Comparison of ENCODE assay signal across 8 cellular contexts in genomic region chr7:127671341-127671740, GRCh38. TPM values are rescaled to one million over a fixed set of nuclear protein-coding genes. Genes with fewer than 3 reads are reported as not detected.
"Had no signal": no experiment of that assay in that cellular context is flagged by ENCODE, and none has a peak within 500 bp of the region (broad histone marks: within the 10 kb centered on the region; RNA-seq: fewer than 3 reads in every experiment).

No MANE protein-coding gene starts in this region.

- H3K27ac Mint-ChIP-seq: HFFc6 had no signal

- H3K4me3 ChIP-seq: HAP-1 had no signal

- H3K4me3 Mint-ChIP-seq: HFFc6, IgD-negative memory B cell had no signal

- H3K27me3 Mint-ChIP-seq: IgD-negative memory B cell had no signal

- ATAC-seq: HCT116 had no signal

- H3K9me3 Mint-ChIP-seq: HFFc6, IgD-negative memory B cell had no signal

- DNase-seq: GOT3, H7, HFFc6, KG1 had no signal

RNA-seq across cellular contexts. Expression of gene PAX4, which starts 53.4 kb away (rescaled TPM):
- total RNA-seq: H4, HFFc6 had no signal
- polyA plus RNA-seq: IgD-negative memory B cell had no signal
